8 cellular contexts compared by ENCODE assay signal in genomic region chr19:4633140-4633967, GRCh38. TPM values are rescaled to one million over a fixed set of nuclear protein-coding genes. Genes with fewer than 3 reads are reported as not detected.
A peak's percentile ranks its signal among the peaks of the same experiment; 100 is the strongest.
DNase-seq lines count a peak whose midpoint lies in the region; ATAC-seq and TF ChIP-seq lines count a peak whose summit lies in the region.

No MANE protein-coding gene starts in this region.

- intact Hi-C loops in ascending aorta (cut with DNase I): no loop called here

- no peaks in the 10 kb centered on the region for H3K27me3 ChIP-seq in ascending aorta
- H3K27me3 ChIP-seq in skeletal muscle satellite cell (ENCODE audit: control insufficient read depth, insufficient read depth, low read length): no peaks in the 10 kb centered on the region

- ATAC-seq in SK-N-SH treated with all-trans-retinoic acid at 6 μM for 48 hours (peak; percentile 73), HG02642 (IDR thresholded peaks at IDR 0.05; ENCODE audit: poor library complexity, unreplicated experiment) (no peak)

- peak; percentile 71 for DNase-seq in EH (ENCODE audit: low read depth)
- DNase-seq in ascending aorta (ENCODE audit: low spot score in 2 of 2): peak; percentile 39 to 78
- peak; percentile 67 for DNase-seq in hepatic stellate cell (ENCODE audit: low spot score)
- DNase-seq in amniotic stem cell (lab: John Stamatoyannopoulos, UW): no peak

- H3K36me3 ChIP-seq in ascending aorta: no peaks in the 10 kb centered on the region
- no peaks in the 10 kb centered on the region for H3K36me3 ChIP-seq in skeletal muscle satellite cell (ENCODE audit: insufficient read depth, low read length)

- peak overlapping the region; percentile 33 for H3K4me2 ChIP-seq in skeletal muscle satellite cell (ENCODE audit: low read length)

- H3K9me3 ChIP-seq in ascending aorta: no peaks in the 10 kb centered on the region
- no peaks in the 10 kb centered on the region for H3K9me3 ChIP-seq in skeletal muscle satellite cell (replicated peaks; ENCODE audit: low read length)

- no peak overlapping the region for H3K9ac ChIP-seq in skeletal muscle satellite cell (ENCODE audit: low read depth, low read length)

- peaks cover 0 to 4% of the 10 kb centered on the region in 2 donors for H3K4me1 ChIP-seq in ascending aorta
- H3K4me1 ChIP-seq in skeletal muscle satellite cell (ENCODE audit: control insufficient read depth, insufficient read depth, low read length): peaks cover 35% of the 10 kb centered on the region

- H3K27ac ChIP-seq in ascending aorta: no peak overlapping the region

- TF ChIP-seq CTCF in LNCAP (IDR thresholded peaks at IDR 0.05) (peak; percentile 64), ascending aorta (IDR thresholded peaks at IDR 0.05) (peak; percentile 31 to 52 (median 39))

- H3K4me3 ChIP-seq in ascending aorta (no peak overlapping the region), skeletal muscle satellite cell (ENCODE audit: low read length) (no peak overlapping the region)

TF ChIP-seq in SK-N-SH treated with all-trans-retinoic acid at 6 μM for 48 hours, 23 proteins besides CTCF, POLR2A, EP300 and RAD21:
- no peak for TF ChIP-seq RARB (CRISPR knock-in tag; IDR thresholded peaks at IDR 0.05)
- TF ChIP-seq TOX (CRISPR knock-in tag; IDR thresholded peaks at IDR 0.05; ENCODE audit: borderline replicate concordance): no peak
- no peak for TF ChIP-seq PPARA (CRISPR knock-in tag; IDR thresholded peaks at IDR 0.05; ENCODE audit: borderline replicate concordance)
- TF ChIP-seq ZFP3 (CRISPR knock-in tag; IDR thresholded peaks at IDR 0.05): no peak
- no peak for TF ChIP-seq ZNF565 (CRISPR knock-in tag; conservative IDR thresholded peaks at IDR 0.05; ENCODE audit: low read depth)
- TF ChIP-seq, protein P1, sequence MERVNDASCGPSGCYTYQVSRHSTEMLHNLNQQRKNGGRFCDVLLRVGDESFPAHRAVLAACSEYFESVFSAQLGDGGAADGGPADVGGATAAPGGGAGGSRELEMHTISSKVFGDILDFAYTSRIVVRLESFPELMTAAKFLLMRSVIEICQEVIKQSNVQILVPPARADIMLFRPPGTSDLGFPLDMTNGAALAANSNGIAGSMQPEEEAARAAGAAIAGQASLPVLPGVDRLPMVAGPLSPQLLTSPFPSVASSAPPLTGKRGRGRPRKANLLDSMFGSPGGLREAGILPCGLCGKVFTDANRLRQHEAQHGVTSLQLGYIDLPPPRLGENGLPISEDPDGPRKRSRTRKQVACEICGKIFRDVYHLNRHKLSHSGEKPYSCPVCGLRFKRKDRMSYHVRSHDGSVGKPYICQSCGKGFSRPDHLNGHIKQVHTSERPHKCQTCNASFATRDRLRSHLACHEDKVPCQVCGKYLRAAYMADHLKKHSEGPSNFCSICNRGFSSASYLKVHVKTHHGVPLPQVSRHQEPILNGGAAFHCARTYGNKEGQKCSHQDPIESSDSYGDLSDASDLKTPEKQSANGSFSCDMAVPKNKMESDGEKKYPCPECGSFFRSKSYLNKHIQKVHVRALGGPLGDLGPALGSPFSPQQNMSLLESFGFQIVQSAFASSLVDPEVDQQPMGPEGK (CRISPR knock-in tag; IDR thresholded peaks at IDR 0.05; ENCODE audit: borderline replicate concordance): no peak
- TF ChIP-seq ISL1 (CRISPR knock-in tag; IDR thresholded peaks at IDR 0.05): no peak
- TF ChIP-seq, protein P2, sequence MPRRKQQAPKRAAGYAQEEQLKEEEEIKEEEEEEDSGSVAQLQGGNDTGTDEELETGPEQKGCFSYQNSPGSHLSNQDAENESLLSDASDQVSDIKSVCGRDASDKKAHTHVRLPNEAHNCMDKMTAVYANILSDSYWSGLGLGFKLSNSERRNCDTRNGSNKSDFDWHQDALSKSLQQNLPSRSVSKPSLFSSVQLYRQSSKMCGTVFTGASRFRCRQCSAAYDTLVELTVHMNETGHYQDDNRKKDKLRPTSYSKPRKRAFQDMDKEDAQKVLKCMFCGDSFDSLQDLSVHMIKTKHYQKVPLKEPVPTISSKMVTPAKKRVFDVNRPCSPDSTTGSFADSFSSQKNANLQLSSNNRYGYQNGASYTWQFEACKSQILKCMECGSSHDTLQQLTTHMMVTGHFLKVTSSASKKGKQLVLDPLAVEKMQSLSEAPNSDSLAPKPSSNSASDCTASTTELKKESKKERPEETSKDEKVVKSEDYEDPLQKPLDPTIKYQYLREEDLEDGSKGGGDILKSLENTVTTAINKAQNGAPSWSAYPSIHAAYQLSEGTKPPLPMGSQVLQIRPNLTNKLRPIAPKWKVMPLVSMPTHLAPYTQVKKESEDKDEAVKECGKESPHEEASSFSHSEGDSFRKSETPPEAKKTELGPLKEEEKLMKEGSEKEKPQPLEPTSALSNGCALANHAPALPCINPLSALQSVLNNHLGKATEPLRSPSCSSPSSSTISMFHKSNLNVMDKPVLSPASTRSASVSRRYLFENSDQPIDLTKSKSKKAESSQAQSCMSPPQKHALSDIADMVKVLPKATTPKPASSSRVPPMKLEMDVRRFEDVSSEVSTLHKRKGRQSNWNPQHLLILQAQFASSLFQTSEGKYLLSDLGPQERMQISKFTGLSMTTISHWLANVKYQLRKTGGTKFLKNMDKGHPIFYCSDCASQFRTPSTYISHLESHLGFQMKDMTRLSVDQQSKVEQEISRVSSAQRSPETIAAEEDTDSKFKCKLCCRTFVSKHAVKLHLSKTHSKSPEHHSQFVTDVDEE (CRISPR knock-in tag; IDR thresholded peaks at IDR 0.05): no peak
- no peak for TF ChIP-seq OSR1 (CRISPR knock-in tag; IDR thresholded peaks at IDR 0.05)
- no peak for TF ChIP-seq BACH2 (CRISPR knock-in tag; IDR thresholded peaks at IDR 0.05; ENCODE audit: borderline replicate concordance)
- TF ChIP-seq TCF4 (CRISPR knock-in tag; IDR thresholded peaks at IDR 0.05; ENCODE audit: borderline replicate concordance): no peak
- TF ChIP-seq ZFP30 (CRISPR knock-in tag; IDR thresholded peaks at IDR 0.05): no peak
- TF ChIP-seq, protein P3, sequence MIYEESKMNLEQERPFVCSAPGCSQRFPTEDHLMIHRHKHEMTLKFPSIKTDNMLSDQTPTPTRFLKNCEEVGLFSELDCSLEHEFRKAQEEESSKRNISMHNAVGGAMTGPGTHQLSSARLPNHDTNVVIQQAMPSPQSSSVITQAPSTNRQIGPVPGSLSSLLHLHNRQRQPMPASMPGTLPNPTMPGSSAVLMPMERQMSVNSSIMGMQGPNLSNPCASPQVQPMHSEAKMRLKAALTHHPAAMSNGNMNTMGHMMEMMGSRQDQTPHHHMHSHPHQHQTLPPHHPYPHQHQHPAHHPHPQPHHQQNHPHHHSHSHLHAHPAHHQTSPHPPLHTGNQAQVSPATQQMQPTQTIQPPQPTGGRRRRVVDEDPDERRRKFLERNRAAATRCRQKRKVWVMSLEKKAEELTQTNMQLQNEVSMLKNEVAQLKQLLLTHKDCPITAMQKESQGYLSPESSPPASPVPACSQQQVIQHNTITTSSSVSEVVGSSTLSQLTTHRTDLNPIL (CRISPR knock-in tag; IDR thresholded peaks at IDR 0.05; ENCODE audit: low read depth): no peak
- no peak for TF ChIP-seq ZNF8 (CRISPR knock-in tag; IDR thresholded peaks at IDR 0.05)
- no peak for TF ChIP-seq ARNTL (CRISPR knock-in tag; IDR thresholded peaks at IDR 0.05; ENCODE audit: borderline replicate concordance, low read depth)
- no peak for TF ChIP-seq ZC3H10 (CRISPR knock-in tag; IDR thresholded peaks at IDR 0.05)

RNA-seq across cellular contexts. Expression of gene TNFAIP8L1, which starts 6.0 kb away (rescaled TPM):
- total RNA-seq in ascending aorta: 0.64 TPM
- total RNA-seq in skeletal muscle satellite cell (2012; rRNA removed): 2.0 TPM in 2 replicates

RNA-seq across cellular contexts. Expression of gene MYDGF, which starts 36.8 kb away (rescaled TPM):
- total RNA-seq in ascending aorta: 49.0 TPM
- total RNA-seq in skeletal muscle satellite cell (2012; rRNA removed): 158 and 184 TPM in 2 replicates
